ENCODE assay signal across 6 cellular contexts in genomic region chr17:30680681-30681080, GRCh38.
DNase-seq lines count a peak whose midpoint lies in the region; ATAC-seq, FAIRE-seq and TF ChIP-seq lines count a peak whose summit lies in the region.
"Not testable (repeated sequence)": the region's sequence is repeated elsewhere in the genome, so short reads cannot be mapped to it uniquely, and the experiment has no call there.

No MANE protein-coding gene starts in this region.

- not testable (repeated sequence) for H3K4me3 Mint-ChIP-seq in H9

- H2BK15ac ChIP-seq in H9 (ENCODE audit: low read depth, low read length): not testable (repeated sequence)

- H2BK12ac ChIP-seq in H9 (ENCODE audit: insufficient read length, low read depth, low read length): not testable (repeated sequence)

- H3K4me2 ChIP-seq in A549: peak overlapping the region; percentile 19; the same call in 1 of the 3 replicates
- H3K4me2 ChIP-seq in H9 (ENCODE audit: insufficient read depth, insufficient read length, low read length); K562 (ENCODE audit: insufficient read depth, low read length): not testable (repeated sequence)

- not testable (repeated sequence) for H4K5ac ChIP-seq in H9 (ENCODE audit: insufficient read length, low read depth, low read length)

- H3K36me3 Mint-ChIP-seq in H9 (ENCODE audit: insufficient read depth in 1 of 3, low read depth in 3 of 3): peaks cover 8 to 21% (median 14%) of the 10 kb centered on the region in 3 experiments

- in situ Hi-C loops in Panc1 (cut with HindIII; ENCODE audit: low pct_unique_long_range_greater_than_20kb, low sequenced_read_pairs); K562 (cut with MboI): not testable (repeated sequence)

- not testable (repeated sequence) for H3K27ac ChIP-seq in A549; H9 (ENCODE audit: insufficient read length, low read depth, low read length); Panc1 (ENCODE audit: low read length); K562 (ENCODE audit: extremely low read depth, low read depth, low read length)

- not testable (repeated sequence) for H3K4ac ChIP-seq in H9 (ENCODE audit: low read depth, low read length)

- DNase-seq in A549 (ENCODE audit: low read depth in 1 of 2, low spot score in 1 of 2); H9; HTR-8/SVneo (ENCODE audit: insufficient read length, low spot score); Panc1 (ENCODE audit: low read depth, low spot score); K562 (ENCODE audit: extremely low read depth in 1 of 4, low spot score in 3 of 4): not testable (repeated sequence)
- DNase-seq in DMS 273 (lab: John Stamatoyannopoulos, UW; ENCODE audit: unreplicated experiment): peak; percentile 18

- not testable (repeated sequence) for FAIRE-seq in A549 (lab: Jason Lieb, UNC)
- FAIRE-seq in HTR-8/SVneo (lab: Jason Lieb, UNC): peak; percentile 16
- peak; percentile 15 for FAIRE-seq in K562 (lab: Jason Lieb, UNC)

- not testable (repeated sequence) for H3K18ac ChIP-seq in H9 (ENCODE audit: insufficient read length, low read depth, low read length)

- not testable (repeated sequence) for TF ChIP-seq EP300 in A549 (IDR thresholded peaks at IDR 0.05); K562 (IDR thresholded peaks at IDR 0.05; ENCODE audit: low read length)

- not testable (repeated sequence) for H3K79me1 ChIP-seq in H9 (ENCODE audit: insufficient read depth, low read depth, low read length, poor library complexity, severe bottlenecking)

- H3K9me3 ChIP-seq in A549: peaks cover 17% of the 10 kb centered on the region
- H3K9me3 ChIP-seq in H9 (ENCODE audit: control insufficient read depth, low read depth, low read length); Panc1 (ENCODE audit: control insufficient read depth, insufficient read depth, low read depth, low read length); K562 (replicated peaks; ENCODE audit: control insufficient read depth, insufficient read depth, low read depth, low read length): not testable (repeated sequence)

- H3K4me3 ChIP-seq in A549; Panc1 (ENCODE audit: low read depth in 2 of 2, low read length in 2 of 2); K562: not testable (repeated sequence)

- H3K4me1 ChIP-seq in A549; H9 (ENCODE audit: insufficient read depth, low read length); Panc1 (ENCODE audit: control insufficient read depth, insufficient read depth, low read length); K562 (replicated peaks in 1 of 2; ENCODE audit: control insufficient read depth in 2 of 2, insufficient read depth in 2 of 2, low read length in 2 of 2): not testable (repeated sequence)

- TF ChIP-seq CTCF in A549 (IDR thresholded peaks at IDR 0.05); H9 (conservative IDR thresholded peaks at IDR 0.05); Panc1 (IDR thresholded peaks at IDR 0.05); K562 (IDR thresholded peaks at IDR 0.05 in 2 of 3, conservative IDR thresholded peaks at IDR 0.05 in 1 of 3; ENCODE audit: insufficient read depth in 2 of 3, low read depth in 1 of 3, low read length in 3 of 3): not testable (repeated sequence)

- H2BK20ac ChIP-seq in H9 (ENCODE audit: low read depth, low read length, poor library complexity, severe bottlenecking): not testable (repeated sequence)

- H3K4me1 Mint-ChIP-seq in H9: not testable (repeated sequence)

- not testable (repeated sequence) for H3K27me3 ChIP-seq in H9 (ENCODE audit: insufficient read depth, low read length); Panc1 (ENCODE audit: control insufficient read depth, insufficient read depth, low read length); K562 (ENCODE audit: control insufficient read depth in 2 of 2, insufficient read depth in 2 of 2, low read length in 2 of 2)

- H3K36me3 ChIP-seq in Panc1 (ENCODE audit: control insufficient read depth, insufficient read depth, low read length); K562 (ENCODE audit: control insufficient read depth, insufficient read depth, low read length): not testable (repeated sequence)

- H3T11ph ChIP-seq in H9 (ENCODE audit: low read length): not testable (repeated sequence)

- not testable (repeated sequence) for BruUV-seq in Panc1 (replicated peaks; lab: Mats Ljungman, UMichigan); K562 (replicated peaks; lab: Mats Ljungman, UMichigan)

- not testable (repeated sequence) for H3K9ac ChIP-seq in H9 (ENCODE audit: extremely low read depth, insufficient read length, low read length); K562 (ENCODE audit: insufficient read depth in 1 of 2, low read depth in 2 of 2, low read length in 2 of 2)

- not testable (repeated sequence) for H3K79me2 ChIP-seq in H9 (ENCODE audit: insufficient read depth, low read length); K562 (ENCODE audit: control insufficient read depth, insufficient read depth, low read length)

- CTCF ChIA-PET in A549 (lab: Yijun Ruan, JAX); Panc1 (lab: Charles Lee); K562 (lab: Yijun Ruan, JAX; ENCODE audit: low intra/inter-chr PET ratio): not testable (repeated sequence)

- not testable (repeated sequence) for H2BK120ac ChIP-seq in H9 (ENCODE audit: low read depth, low read length, poor library complexity, severe bottlenecking)

- ATAC-seq in A549: peak; percentile 43 to 54; a peak in 4 of 6 replicates
- ATAC-seq in Panc1: peak; percentile 58; the same call in 1 of the 2 replicates
- ATAC-seq in K562: not testable (repeated sequence)

- intact Hi-C loops in Panc1 (cut with micrococcal nuclease; ENCODE audit: unreplicated experiment); K562 (cut with micrococcal nuclease): not testable (repeated sequence)

- WGBS in A549 (ENCODE audit: missing lambda C conversion rate): 39% methylated on average over 4 of the region's 5 CpGs
- no CpG with 5 or more reads among the region's 5 CpGs for WGBS in H9 (ENCODE audit: extremely low coverage, insufficient read length, low lambda C conversion rate)
- 10% methylated on average over 5 of the region's 5 CpGs for WGBS in K562 (ENCODE audit: insufficient coverage, low coverage, missing lambda C conversion rate)

- not testable (repeated sequence) for H4K20me1 ChIP-seq in H9 (ENCODE audit: control insufficient read depth, insufficient read depth, insufficient read length); K562 (replicated peaks; ENCODE audit: control insufficient read depth, insufficient read depth, low read length)

- TF ChIP-seq RAD21 in A549 (conservative IDR thresholded peaks at IDR 0.05 in 1 of 2, IDR thresholded peaks at IDR 0.05 in 1 of 2); K562 (CRISPR knock-in tag; conservative IDR thresholded peaks at IDR 0.05 in 1 of 2, IDR thresholded peaks at IDR 0.05 in 1 of 2): not testable (repeated sequence)

- not testable (repeated sequence) for H3K14ac ChIP-seq in H9 (ENCODE audit: insufficient read depth, low read length)

- not testable (repeated sequence) for H3K27me3 Mint-ChIP-seq in H9 (ENCODE audit: low read depth)

- H4K8ac ChIP-seq in H9 (replicated peaks; ENCODE audit: insufficient read length, low read depth, low read length): not testable (repeated sequence)

- peaks cover 14 to 19% of the 10 kb centered on the region in 2 experiments for H3K9me3 Mint-ChIP-seq in H9

- not testable (repeated sequence) for H3K23me2 ChIP-seq in H9 (ENCODE audit: insufficient read length, low read depth, low read length, poor library complexity, severe bottlenecking)

- not testable (repeated sequence) for H4K91ac ChIP-seq in H9 (ENCODE audit: insufficient read length, low read depth, low read length)

- not testable (repeated sequence) for H2AFZ ChIP-seq in H9 (ENCODE audit: low read length); K562 (ENCODE audit: low read depth, low read length)

- TF ChIP-seq POLR2A in A549 (IDR thresholded peaks at IDR 0.05; ENCODE audit: low read length); K562 (conservative IDR thresholded peaks at IDR 0.05): not testable (repeated sequence)

- H2BK5ac ChIP-seq in H9 (ENCODE audit: insufficient read length, low read length): not testable (repeated sequence)

- H3K9me1 ChIP-seq in K562 (ENCODE audit: control insufficient read depth, insufficient read depth, low read length): not testable (repeated sequence)

- H2AK5ac ChIP-seq in H9 (ENCODE audit: insufficient read length, low read length): not testable (repeated sequence)

- POLR2A ChIA-PET in A549 (lab: Yijun Ruan, JAX); K562 (lab: Yijun Ruan, JAX): not testable (repeated sequence)
- POLR2A ChIA-PET in Panc1 (lab: Charles Lee): interaction anchor here (0.7 kb wide), 1 partner anchor 596 kb away, joined by 7 read pairs; no protein-coding TSS in a partner anchor

- not testable (repeated sequence) for H3K23ac ChIP-seq in H9 (ENCODE audit: insufficient read length, low read depth, low read length)

- H3K27ac Mint-ChIP-seq in H9: peak overlapping the region in 2 of 3 experiments; percentile 34 to 64; a peak in 2 of 7 replicates

- not testable (repeated sequence) for H3K56ac ChIP-seq in H9 (ENCODE audit: insufficient read length, low read depth, low read length)
